ENCODE assay signal across 23 cellular contexts in the genomic region with DNA sequence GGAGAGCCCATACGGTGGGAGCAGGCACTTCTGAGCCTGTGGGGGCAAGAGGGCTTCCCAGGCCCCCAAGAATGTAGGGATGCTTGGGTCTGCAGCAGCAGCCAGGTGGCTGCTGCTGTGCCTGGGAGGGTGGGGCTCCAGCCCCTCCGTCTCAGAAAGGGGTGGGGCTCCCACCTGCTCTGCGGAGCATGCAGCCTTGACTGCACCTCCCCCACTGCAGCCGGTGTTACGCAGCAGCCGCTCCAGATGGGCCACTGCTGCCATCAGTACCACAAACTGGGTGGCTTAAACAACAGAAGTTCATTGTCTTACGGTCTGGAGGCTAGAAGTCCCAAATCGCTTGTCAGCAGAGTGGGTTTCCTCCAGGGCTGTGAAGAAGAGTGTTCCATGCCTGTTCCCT.
"Had no signal": no experiment of that assay in that cellular context is flagged by ENCODE, and none has a peak within 500 bp of the region (broad histone marks: within the 10 kb centered on the region; RNA-seq: fewer than 3 reads in every experiment).

No MANE protein-coding gene starts in this region.

- H3K27ac ChIP-seq: esophagus squamous epithelium, lower lobe of right lung, neutrophil, pancreas, right lobe of liver, stomach, thyroid gland, vagina had no signal

- ATAC-seq: effector memory CD8-positive, alpha-beta T cell; left ventricle myocardium superior; lower lobe of right lung; natural killer cell; pancreas; right lobe of liver had no signal

- H3K4me3 ChIP-seq: esophagus squamous epithelium, lower lobe of right lung, pancreas, right lobe of liver, stomach, thyroid gland, vagina had no signal

- DNase-seq: cortex of kidney; effector memory CD8-positive, alpha-beta T cell; erythroblast; esophagus squamous epithelium; foreskin melanocyte; immature natural killer cell; islet precursor cell; kidney glomerular epithelial cell; left ventricle myocardium superior; lower lobe of right lung; natural killer cell; right lobe of liver; small intestine; stimulated activated CD4-positive, alpha-beta T cell treated with anti-CD3 and anti-CD28 coated beads, Interleukin-15, amount 100 ng/mL, for 24 hours; stimulated activated CD4-positive, alpha-beta T cell treated with anti-CD3 and anti-CD28 coated beads, Interleukin-4, amount 100 ng/mL, for 1 hour; stimulated activated CD8-positive, alpha-beta memory T cell treated with anti-CD3 and anti-CD28 coated beads, Interleukin-4, amount 100 ng/mL, for 48 hours; stimulated activated naive CD4-positive, alpha-beta T cell treated with Interleukin-2 at 50 U/mL for 16 hours; stomach; thyroid gland; trophoblast cell had no signal

- H3K9me3 ChIP-seq: esophagus squamous epithelium, lower lobe of right lung, neutrophil, pancreas, right lobe of liver, thyroid gland, vagina had no signal

- H3K36me3 ChIP-seq: esophagus squamous epithelium, lower lobe of right lung, neutrophil, pancreas, right lobe of liver, stomach, thyroid gland, vagina had no signal

- H3K27me3 ChIP-seq: esophagus squamous epithelium, neutrophil, pancreas, right lobe of liver, thyroid gland, vagina had no signal
